In the genomic region with DNA sequence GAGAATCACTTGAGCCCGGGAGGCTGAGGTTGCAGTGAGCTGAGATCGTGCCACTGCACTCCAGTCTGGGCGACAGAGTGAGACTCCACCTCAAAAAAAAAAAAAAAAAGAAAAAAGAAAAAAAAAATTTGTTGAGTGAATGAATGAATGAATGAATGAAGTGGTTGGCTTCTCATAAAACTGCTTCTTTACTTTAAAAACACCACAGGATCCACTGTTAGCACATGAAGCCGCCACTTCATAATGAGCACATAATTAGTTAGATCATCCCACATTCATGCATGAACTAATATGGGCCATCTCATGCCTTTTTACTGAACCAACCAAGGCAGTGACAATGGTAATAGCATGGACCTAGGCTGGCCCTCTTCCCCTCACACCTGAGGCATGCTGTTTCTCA, we compare ENCODE assay signal across 19 cellular contexts.
DNase-seq lines count a peak whose midpoint lies in the region; ATAC-seq, FAIRE-seq and TF ChIP-seq lines count a peak whose summit lies in the region.
"Had no signal": no experiment of that assay in that cellular context is flagged by ENCODE, and none has a peak within 500 bp of the region (broad histone marks: within the 10 kb centered on the region; RNA-seq: fewer than 3 reads in every experiment).

No MANE protein-coding gene starts in this region.

- intact Hi-C loops in K562 (cut with micrococcal nuclease) = no loop called here
- intact Hi-C loops in cardiac septum (cut with DNase I) = no loop called here

- no peak overlapping the region for H2AFZ ChIP-seq in Loucy (ENCODE audit: low read length)
- H2AFZ ChIP-seq in K562 (ENCODE audit: low read depth, low read length) = no peak overlapping the region
- no peak overlapping the region for H2AFZ ChIP-seq in smooth muscle cell (ENCODE audit: low read depth)

- POLR2A ChIA-PET in K562 (lab: Yijun Ruan, JAX) = no interaction called here

- FAIRE-seq in K562 (lab: Jason Lieb, UNC) = no peak
- FAIRE-seq in HTR-8/SVneo (lab: Jason Lieb, UNC) = no peak
- FAIRE-seq: GM12891, GM18507, H54 had no signal

- TF ChIP-seq CTCF in Loucy (conservative IDR thresholded peaks at IDR 0.05; ENCODE audit: low read length) = no peak
- TF ChIP-seq CTCF in VCaP (conservative IDR thresholded peaks at IDR 0.05) = no peak
- TF ChIP-seq CTCF in K562 (IDR thresholded peaks at IDR 0.05 in 2 of 3, conservative IDR thresholded peaks at IDR 0.05 in 1 of 3; ENCODE audit: insufficient read depth in 2 of 3, low read depth in 1 of 3, low read length in 3 of 3) = no peak
- no peak for TF ChIP-seq CTCF in smooth muscle cell (IDR thresholded peaks at IDR 0.05; ENCODE audit: borderline replicate concordance, insufficient read depth, poor library complexity, severe bottlenecking)

- H3K4me3 ChIP-seq in Loucy (ENCODE audit: low read length, poor library complexity, severe bottlenecking) = no peak overlapping the region
- no peak overlapping the region for H3K4me3 ChIP-seq in K562
- H3K4me3 ChIP-seq in smooth muscle cell = no peak overlapping the region
- H3K4me3 ChIP-seq: HAP-1 had no signal

- H4K20me1 ChIP-seq in Loucy (ENCODE audit: insufficient read depth, low read length, poor library complexity, severe bottlenecking) (no peaks in the 10 kb centered on the region), K562 (replicated peaks; ENCODE audit: control insufficient read depth, insufficient read depth, low read length) (no peaks in the 10 kb centered on the region), smooth muscle cell (ENCODE audit: low read depth) (no peaks in the 10 kb centered on the region)

- 0% methylated on average over 3 of the region's 4 CpGs for WGBS in K562 (ENCODE audit: insufficient coverage, low coverage, missing lambda C conversion rate)
- 96% methylated on average over 4 of the region's 4 CpGs for WGBS in smooth muscle cell (ENCODE audit: low lambda C conversion rate)

- no peaks in the 10 kb centered on the region for H3K9me1 ChIP-seq in K562 (ENCODE audit: control insufficient read depth, insufficient read depth, low read length)

- no peak for TF ChIP-seq RAD21 in K562 (CRISPR knock-in tag; conservative IDR thresholded peaks at IDR 0.05 in 1 of 2, IDR thresholded peaks at IDR 0.05 in 1 of 2)

- CTCF ChIA-PET in K562 (lab: Yijun Ruan, JAX; ENCODE audit: low intra/inter-chr PET ratio) = no interaction called here

- H3K27ac ChIP-seq in VCaP (peak overlapping the region; percentile 34; the same call in 1 of the 2 replicates), K562 (ENCODE audit: extremely low read depth, low read depth, low read length) (no peak overlapping the region), smooth muscle cell (ENCODE audit: low read depth) (no peak overlapping the region)

- no peak for TF ChIP-seq EP300 in K562 (IDR thresholded peaks at IDR 0.05; ENCODE audit: low read length)

- peak overlapping the region; percentile 70 for H3K4me2 ChIP-seq in Loucy (ENCODE audit: low read depth, low read length, poor library complexity, severe bottlenecking)
- H3K4me2 ChIP-seq in K562 (ENCODE audit: insufficient read depth, low read length) = no peak overlapping the region
- H3K4me2 ChIP-seq in smooth muscle cell = peak overlapping the region; percentile 23

- DNase-seq in K562 (ENCODE audit: extremely low read depth in 1 of 4, low spot score in 3 of 4) (no peak), smooth muscle cell (lab: John Stamatoyannopoulos, UW; ENCODE audit: unreplicated experiment) (no peak), HTR-8/SVneo (ENCODE audit: insufficient read length, low spot score) (no peak), cardiac septum (ENCODE audit: low spot score) (no peak), NCI-H774 (lab: John Stamatoyannopoulos, UW) (no peak)
- DNase-seq: C1 segment of cervical spinal cord; CD4-positive, alpha-beta memory T cell; COR-L47; DMS153; EL; GDM1; GOT3 had no signal

- H3K9me2 ChIP-seq in Loucy (replicated peaks; ENCODE audit: low read depth, low read length) = no peaks in the 10 kb centered on the region

- no peak overlapping the region for H3K9ac ChIP-seq in Loucy (ENCODE audit: low read depth, low read length, poor library complexity, severe bottlenecking)
- H3K9ac ChIP-seq in K562 (ENCODE audit: insufficient read depth in 1 of 2, low read depth in 2 of 2, low read length in 2 of 2) = no peak overlapping the region
- no peak overlapping the region for H3K9ac ChIP-seq in smooth muscle cell (ENCODE audit: low read depth)

- in situ Hi-C loops in K562 (cut with MboI) = no loop called here

- BruUV-seq in K562 (replicated peaks; lab: Mats Ljungman, UMichigan) = no TSS peak

- no peaks in the 10 kb centered on the region for H3K79me2 ChIP-seq in Loucy (ENCODE audit: insufficient read depth, low read length)
- H3K79me2 ChIP-seq in K562 (ENCODE audit: control insufficient read depth, insufficient read depth, low read length) = no peaks in the 10 kb centered on the region
- no peaks in the 10 kb centered on the region for H3K79me2 ChIP-seq in smooth muscle cell (ENCODE audit: low read depth)

- H3F3A ChIP-seq in Loucy (ENCODE audit: low read depth) = peaks cover 5% of the 10 kb centered on the region; the same call in 1 of the 2 replicates
- no peaks in the 10 kb centered on the region for H3F3A ChIP-seq in smooth muscle cell (ENCODE audit: low read depth)

- H3K27me3 ChIP-seq in Loucy (ENCODE audit: insufficient read depth, low read length, poor library complexity, severe bottlenecking) (no peaks in the 10 kb centered on the region), K562 (ENCODE audit: control insufficient read depth in 2 of 2, insufficient read depth in 2 of 2, low read length in 2 of 2) (peaks cover 0 to 3% of the 10 kb centered on the region in 2 experiments; a peak in 2 of 5 replicates), smooth muscle cell (ENCODE audit: low read depth) (no peaks in the 10 kb centered on the region)

- no peaks in the 10 kb centered on the region for H3K36me3 ChIP-seq in Loucy (ENCODE audit: insufficient read depth, low read length)
- H3K36me3 ChIP-seq in K562 (ENCODE audit: control insufficient read depth, insufficient read depth, low read length) = no peaks in the 10 kb centered on the region
- H3K36me3 ChIP-seq in smooth muscle cell (ENCODE audit: low read depth) = no peaks in the 10 kb centered on the region
- H3K36me3 ChIP-seq: HAP-1 had no signal

- ATAC-seq in K562 (no peak), HG02970 (IDR thresholded peaks at IDR 0.05; ENCODE audit: low FRiP score, unreplicated experiment) (no peak)

- H3K9me3 ChIP-seq in Loucy (ENCODE audit: insufficient read depth, low read depth, low read length) (no peaks in the 10 kb centered on the region), K562 (replicated peaks; ENCODE audit: control insufficient read depth, insufficient read depth, low read depth, low read length) (no peaks in the 10 kb centered on the region), smooth muscle cell (replicated peaks; ENCODE audit: low read depth) (no peaks in the 10 kb centered on the region)
- H3K9me3 ChIP-seq: HAP-1 had no signal

- no peak for TF ChIP-seq POLR2A in K562 (conservative IDR thresholded peaks at IDR 0.05)

- H3K4me1 ChIP-seq in Loucy (ENCODE audit: insufficient read depth, low read length, poor library complexity, severe bottlenecking) = peaks cover 61% of the 10 kb centered on the region
- H3K4me1 ChIP-seq in K562 (replicated peaks in 1 of 2; ENCODE audit: control insufficient read depth in 2 of 2, insufficient read depth in 2 of 2, low read length in 2 of 2) = no peaks in the 10 kb centered on the region
- peaks cover 10% of the 10 kb centered on the region for H3K4me1 ChIP-seq in smooth muscle cell (ENCODE audit: low read depth)
- H3K4me1 ChIP-seq: HAP-1 had no signal

TF ChIP-seq in K562, 482 proteins besides CTCF, POLR2A, EP300 and RAD21:
- TF ChIP-seq CBX2 (IDR thresholded peaks at IDR 0.05; ENCODE audit: insufficient read depth, low read length, poor library complexity, severe bottlenecking) (no peak), SIX5 (IDR thresholded peaks at IDR 0.05; ENCODE audit: borderline replicate concordance in 1 of 2, insufficient read depth in 1 of 2, low read depth in 1 of 2, low read length in 2 of 2) (no peak), DNMT1 (IDR thresholded peaks at IDR 0.05) (no peak), LEF1 (IDR thresholded peaks at IDR 0.05) (no peak), ZNF24 (IDR thresholded peaks at IDR 0.05) (peak; percentile 57; the same call in 1 of the 2 replicates), MAFF (IDR thresholded peaks at IDR 0.05; ENCODE audit: low read length) (no peak), ZNF76 (CRISPR knock-in tag; IDR thresholded peaks at IDR 0.05; ENCODE audit: borderline replicate concordance) (no peak)
TF ChIP-seq in K562: peak in this region for 1.
